2 cellular contexts compared by ENCODE assay signal in genomic region chr5:50553560-50553984, GRCh38.
TF ChIP-seq lines count a peak whose summit lies in the region.

No MANE protein-coding gene starts in this region.

TF ChIP-seq in GM23338, 12 proteins besides CTCF, POLR2A, EP300 and RAD21:
- TF ChIP-seq, protein P1, sequence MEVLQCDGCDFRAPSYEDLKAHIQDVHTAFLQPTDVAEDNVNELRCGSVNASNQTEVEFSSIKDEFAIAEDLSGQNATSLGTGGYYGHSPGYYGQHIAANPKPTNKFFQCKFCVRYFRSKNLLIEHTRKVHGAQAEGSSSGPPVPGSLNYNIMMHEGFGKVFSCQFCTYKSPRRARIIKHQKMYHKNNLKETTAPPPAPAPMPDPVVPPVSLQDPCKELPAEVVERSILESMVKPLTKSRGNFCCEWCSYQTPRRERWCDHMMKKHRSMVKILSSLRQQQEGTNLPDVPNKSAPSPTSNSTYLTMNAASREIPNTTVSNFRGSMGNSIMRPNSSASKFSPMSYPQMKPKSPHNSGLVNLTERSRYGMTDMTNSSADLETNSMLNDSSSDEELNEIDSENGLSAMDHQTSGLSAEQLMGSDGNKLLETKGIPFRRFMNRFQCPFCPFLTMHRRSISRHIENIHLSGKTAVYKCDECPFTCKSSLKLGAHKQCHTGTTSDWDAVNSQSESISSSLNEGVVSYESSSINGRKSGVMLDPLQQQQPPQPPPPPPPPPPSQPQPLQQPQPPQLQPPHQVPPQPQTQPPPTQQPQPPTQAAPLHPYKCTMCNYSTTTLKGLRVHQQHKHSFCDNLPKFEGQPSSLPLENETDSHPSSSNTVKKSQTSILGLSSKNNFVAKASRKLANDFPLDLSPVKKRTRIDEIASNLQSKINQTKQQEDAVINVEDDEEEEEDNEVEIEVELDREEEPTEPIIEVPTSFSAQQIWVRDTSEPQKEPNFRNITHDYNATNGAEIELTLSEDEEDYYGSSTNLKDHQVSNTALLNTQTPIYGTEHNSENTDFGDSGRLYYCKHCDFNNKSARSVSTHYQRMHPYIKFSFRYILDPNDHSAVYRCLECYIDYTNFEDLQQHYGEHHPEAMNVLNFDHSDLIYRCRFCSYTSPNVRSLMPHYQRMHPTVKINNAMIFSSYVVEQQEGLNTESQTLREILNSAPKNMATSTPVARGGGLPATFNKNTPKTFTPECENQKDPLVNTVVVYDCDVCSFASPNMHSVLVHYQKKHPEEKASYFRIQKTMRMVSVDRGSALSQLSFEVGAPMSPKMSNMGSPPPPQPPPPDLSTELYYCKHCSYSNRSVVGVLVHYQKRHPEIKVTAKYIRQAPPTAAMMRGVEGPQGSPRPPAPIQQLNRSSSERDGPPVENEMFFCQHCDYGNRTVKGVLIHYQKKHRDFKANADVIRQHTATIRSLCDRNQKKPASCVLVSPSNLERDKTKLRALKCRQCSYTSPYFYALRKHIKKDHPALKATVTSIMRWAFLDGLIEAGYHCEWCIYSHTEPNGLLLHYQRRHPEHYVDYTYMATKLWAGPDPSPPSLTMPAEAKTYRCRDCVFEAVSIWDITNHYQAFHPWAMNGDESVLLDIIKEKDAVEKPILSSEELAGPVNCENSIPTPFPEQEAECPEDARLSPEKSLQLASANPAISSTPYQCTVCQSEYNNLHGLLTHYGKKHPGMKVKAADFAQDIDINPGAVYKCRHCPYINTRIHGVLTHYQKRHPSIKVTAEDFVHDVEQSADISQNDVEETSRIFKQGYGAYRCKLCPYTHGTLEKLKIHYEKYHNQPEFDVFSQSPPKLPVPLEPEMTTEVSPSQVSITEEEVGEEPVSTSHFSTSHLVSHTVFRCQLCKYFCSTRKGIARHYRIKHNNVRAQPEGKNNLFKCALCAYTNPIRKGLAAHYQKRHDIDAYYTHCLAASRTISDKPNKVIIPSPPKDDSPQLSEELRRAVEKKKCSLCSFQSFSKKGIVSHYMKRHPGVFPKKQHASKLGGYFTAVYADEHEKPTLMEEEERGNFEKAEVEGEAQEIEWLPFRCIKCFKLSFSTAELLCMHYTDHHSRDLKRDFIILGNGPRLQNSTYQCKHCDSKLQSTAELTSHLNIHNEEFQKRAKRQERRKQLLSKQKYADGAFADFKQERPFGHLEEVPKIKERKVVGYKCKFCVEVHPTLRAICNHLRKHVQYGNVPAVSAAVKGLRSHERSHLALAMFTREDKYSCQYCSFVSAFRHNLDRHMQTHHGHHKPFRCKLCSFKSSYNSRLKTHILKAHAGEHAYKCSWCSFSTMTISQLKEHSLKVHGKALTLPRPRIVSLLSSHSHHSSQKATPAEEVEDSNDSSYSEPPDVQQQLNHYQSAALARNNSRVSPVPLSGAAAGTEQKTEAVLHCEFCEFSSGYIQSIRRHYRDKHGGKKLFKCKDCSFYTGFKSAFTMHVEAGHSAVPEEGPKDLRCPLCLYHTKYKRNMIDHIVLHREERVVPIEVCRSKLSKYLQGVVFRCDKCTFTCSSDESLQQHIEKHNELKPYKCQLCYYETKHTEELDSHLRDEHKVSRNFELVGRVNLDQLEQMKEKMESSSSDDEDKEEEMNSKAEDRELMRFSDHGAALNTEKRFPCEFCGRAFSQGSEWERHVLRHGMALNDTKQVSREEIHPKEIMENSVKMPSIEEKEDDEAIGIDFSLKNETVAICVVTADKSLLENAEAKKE (CRISPR knock-in tag; IDR thresholded peaks at IDR 0.05), result no peak
- TF ChIP-seq STAT1 (IDR thresholded peaks at IDR 0.05; ENCODE audit: unreplicated experiment) (no peak), ZNF114 (CRISPR knock-in tag; IDR thresholded peaks at IDR 0.05) (no peak), CREB1 (CRISPR knock-in tag; IDR thresholded peaks at IDR 0.05; ENCODE audit: low read depth) (no peak), EZH2 (IDR thresholded peaks at IDR 0.05; ENCODE audit: low read depth, unreplicated experiment) (no peak), JUNB (IDR thresholded peaks at IDR 0.05; ENCODE audit: unreplicated experiment) (no peak), ZNF331 (CRISPR knock-in tag; IDR thresholded peaks at IDR 0.05; ENCODE audit: low read depth) (no peak), POLR2AphosphoS5 (IDR thresholded peaks at IDR 0.05; ENCODE audit: low read depth) (no peak), EZH2phosphoT487 (IDR thresholded peaks at IDR 0.05; ENCODE audit: unreplicated experiment) (no peak), NANOG (IDR thresholded peaks at IDR 0.05; ENCODE audit: borderline replicate concordance) (no peak)
- TF ChIP-seq, protein P2, sequence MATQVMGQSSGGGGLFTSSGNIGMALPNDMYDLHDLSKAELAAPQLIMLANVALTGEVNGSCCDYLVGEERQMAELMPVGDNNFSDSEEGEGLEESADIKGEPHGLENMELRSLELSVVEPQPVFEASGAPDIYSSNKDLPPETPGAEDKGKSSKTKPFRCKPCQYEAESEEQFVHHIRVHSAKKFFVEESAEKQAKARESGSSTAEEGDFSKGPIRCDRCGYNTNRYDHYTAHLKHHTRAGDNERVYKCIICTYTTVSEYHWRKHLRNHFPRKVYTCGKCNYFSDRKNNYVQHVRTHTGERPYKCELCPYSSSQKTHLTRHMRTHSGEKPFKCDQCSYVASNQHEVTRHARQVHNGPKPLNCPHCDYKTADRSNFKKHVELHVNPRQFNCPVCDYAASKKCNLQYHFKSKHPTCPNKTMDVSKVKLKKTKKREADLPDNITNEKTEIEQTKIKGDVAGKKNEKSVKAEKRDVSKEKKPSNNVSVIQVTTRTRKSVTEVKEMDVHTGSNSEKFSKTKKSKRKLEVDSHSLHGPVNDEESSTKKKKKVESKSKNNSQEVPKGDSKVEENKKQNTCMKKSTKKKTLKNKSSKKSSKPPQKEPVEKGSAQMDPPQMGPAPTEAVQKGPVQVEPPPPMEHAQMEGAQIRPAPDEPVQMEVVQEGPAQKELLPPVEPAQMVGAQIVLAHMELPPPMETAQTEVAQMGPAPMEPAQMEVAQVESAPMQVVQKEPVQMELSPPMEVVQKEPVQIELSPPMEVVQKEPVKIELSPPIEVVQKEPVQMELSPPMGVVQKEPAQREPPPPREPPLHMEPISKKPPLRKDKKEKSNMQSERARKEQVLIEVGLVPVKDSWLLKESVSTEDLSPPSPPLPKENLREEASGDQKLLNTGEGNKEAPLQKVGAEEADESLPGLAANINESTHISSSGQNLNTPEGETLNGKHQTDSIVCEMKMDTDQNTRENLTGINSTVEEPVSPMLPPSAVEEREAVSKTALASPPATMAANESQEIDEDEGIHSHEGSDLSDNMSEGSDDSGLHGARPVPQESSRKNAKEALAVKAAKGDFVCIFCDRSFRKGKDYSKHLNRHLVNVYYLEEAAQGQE (IDR thresholded peaks at IDR 0.05; ENCODE audit: unreplicated experiment), result no peak
- TF ChIP-seq, protein P3, sequence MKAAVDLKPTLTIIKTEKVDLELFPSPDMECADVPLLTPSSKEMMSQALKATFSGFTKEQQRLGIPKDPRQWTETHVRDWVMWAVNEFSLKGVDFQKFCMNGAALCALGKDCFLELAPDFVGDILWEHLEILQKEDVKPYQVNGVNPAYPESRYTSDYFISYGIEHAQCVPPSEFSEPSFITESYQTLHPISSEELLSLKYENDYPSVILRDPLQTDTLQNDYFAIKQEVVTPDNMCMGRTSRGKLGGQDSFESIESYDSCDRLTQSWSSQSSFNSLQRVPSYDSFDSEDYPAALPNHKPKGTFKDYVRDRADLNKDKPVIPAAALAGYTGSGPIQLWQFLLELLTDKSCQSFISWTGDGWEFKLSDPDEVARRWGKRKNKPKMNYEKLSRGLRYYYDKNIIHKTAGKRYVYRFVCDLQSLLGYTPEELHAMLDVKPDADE (IDR thresholded peaks at IDR 0.05), result no peak

TF ChIP-seq in SK-N-SH, 30 proteins besides CTCF, POLR2A, EP300 and RAD21 (continued from another document):
- TF ChIP-seq PBX3 (IDR thresholded peaks at IDR 0.05), result no peak
- TF ChIP-seq EZH2phosphoT487 (IDR thresholded peaks at IDR 0.05; ENCODE audit: borderline replicate concordance, low read depth), result no peak
- TF ChIP-seq MEF2A (IDR thresholded peaks at IDR 0.05; ENCODE audit: borderline replicate concordance, low read depth), result no peak
